In the genomic region with DNA sequence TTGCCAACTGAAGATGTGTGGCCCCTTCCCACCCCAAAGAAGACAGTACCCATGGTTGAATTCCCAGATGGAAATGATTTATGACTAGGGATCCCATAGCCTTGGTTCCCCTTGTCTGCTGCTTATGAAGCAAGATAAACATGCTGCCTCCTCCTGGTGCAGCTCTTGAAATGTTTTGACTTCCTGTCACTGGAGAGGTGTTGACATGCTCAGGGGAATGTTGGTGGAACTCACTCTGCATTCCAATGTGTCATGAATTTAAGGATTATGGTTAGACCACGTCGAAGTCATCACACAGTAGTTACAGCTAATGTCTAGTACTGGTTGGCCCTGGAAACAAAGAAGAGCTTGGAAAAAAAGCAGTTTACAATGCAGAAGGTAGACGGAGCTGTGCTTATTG, we compare ENCODE assay signal across 2 cellular contexts.
TF ChIP-seq lines count a peak whose summit lies in the region.

No MANE protein-coding gene starts in this region.

TF ChIP-seq in H1, 55 proteins besides CTCF, POLR2A, EP300 and RAD21:
- TF ChIP-seq CREB1 (IDR thresholded peaks at IDR 0.05) (no peak), TAF1 (IDR thresholded peaks at IDR 0.05; ENCODE audit: low read depth, low read length) (no peak), RFX5 (IDR thresholded peaks at IDR 0.05; ENCODE audit: borderline replicate concordance, low read depth, low read length) (no peak), SAP30 (IDR thresholded peaks at IDR 0.05; ENCODE audit: insufficient read depth, insufficient replicate concordance, low read length) (no peak), HDAC2 (IDR thresholded peaks at IDR 0.05; ENCODE audit: borderline replicate concordance in 1 of 2, low read depth in 2 of 2, low read length in 2 of 2) (no peak), SP2 (IDR thresholded peaks at IDR 0.05; ENCODE audit: low read length) (no peak), JUND (IDR thresholded peaks at IDR 0.05; ENCODE audit: low read length) (no peak), POLR2AphosphoS5 (IDR thresholded peaks at IDR 0.05; ENCODE audit: low read depth, low read length) (no peak), JUN (IDR thresholded peaks at IDR 0.05; ENCODE audit: low read depth, low read length) (no peak), SUZ12 (IDR thresholded peaks at IDR 0.05; ENCODE audit: low read length) (no peak), KDM1A (IDR thresholded peaks at IDR 0.05; ENCODE audit: borderline replicate concordance, low read length) (no peak), EZH2 (IDR thresholded peaks at IDR 0.05; ENCODE audit: low read depth, low read length, severe bottlenecking) (no peak), RNF2 (IDR thresholded peaks at IDR 0.05; ENCODE audit: borderline replicate concordance, low read depth, low read length, missing control alignments, poor library complexity, severe bottlenecking) (no peak), SIN3A (conservative IDR thresholded peaks at IDR 0.05 in 1 of 2, IDR thresholded peaks at IDR 0.05 in 1 of 2; ENCODE audit: low read depth in 1 of 2, low read length in 2 of 2) (peak in 1 of 2 experiments; percentile 41; a peak in 1 of 4 replicates), PHF8 (conservative IDR thresholded peaks at IDR 0.05; ENCODE audit: low read depth, low read length) (no peak), CBX8 (IDR thresholded peaks at IDR 0.05; ENCODE audit: borderline replicate concordance, low read depth, low read length) (no peak), FOSL1 (IDR thresholded peaks at IDR 0.05; ENCODE audit: insufficient read depth, low read depth, low read length) (no peak), TAF7 (optimal IDR thresholded peaks at IDR 0.05; ENCODE audit: borderline replicate concordance, low read depth, low read length) (no peak), TEAD4 (IDR thresholded peaks at IDR 0.05; ENCODE audit: low read depth, low read length) (peak; percentile 91)
- TF ChIP-seq, protein P1, sequence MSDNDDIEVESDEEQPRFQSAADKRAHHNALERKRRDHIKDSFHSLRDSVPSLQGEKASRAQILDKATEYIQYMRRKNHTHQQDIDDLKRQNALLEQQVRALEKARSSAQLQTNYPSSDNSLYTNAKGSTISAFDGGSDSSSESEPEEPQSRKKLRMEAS (IDR thresholded peaks at IDR 0.05) = 0 out of 2 replicates have a peak, but pooled peaks have one; percentile 15
- TF ChIP-seq, protein P2, sequence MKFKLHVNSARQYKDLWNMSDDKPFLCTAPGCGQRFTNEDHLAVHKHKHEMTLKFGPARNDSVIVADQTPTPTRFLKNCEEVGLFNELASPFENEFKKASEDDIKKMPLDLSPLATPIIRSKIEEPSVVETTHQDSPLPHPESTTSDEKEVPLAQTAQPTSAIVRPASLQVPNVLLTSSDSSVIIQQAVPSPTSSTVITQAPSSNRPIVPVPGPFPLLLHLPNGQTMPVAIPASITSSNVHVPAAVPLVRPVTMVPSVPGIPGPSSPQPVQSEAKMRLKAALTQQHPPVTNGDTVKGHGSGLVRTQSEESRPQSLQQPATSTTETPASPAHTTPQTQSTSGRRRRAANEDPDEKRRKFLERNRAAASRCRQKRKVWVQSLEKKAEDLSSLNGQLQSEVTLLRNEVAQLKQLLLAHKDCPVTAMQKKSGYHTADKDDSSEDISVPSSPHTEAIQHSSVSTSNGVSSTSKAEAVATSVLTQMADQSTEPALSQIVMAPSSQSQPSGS (IDR thresholded peaks at IDR 0.05; ENCODE audit: low read length) = no peak
- TF ChIP-seq, protein P3, sequence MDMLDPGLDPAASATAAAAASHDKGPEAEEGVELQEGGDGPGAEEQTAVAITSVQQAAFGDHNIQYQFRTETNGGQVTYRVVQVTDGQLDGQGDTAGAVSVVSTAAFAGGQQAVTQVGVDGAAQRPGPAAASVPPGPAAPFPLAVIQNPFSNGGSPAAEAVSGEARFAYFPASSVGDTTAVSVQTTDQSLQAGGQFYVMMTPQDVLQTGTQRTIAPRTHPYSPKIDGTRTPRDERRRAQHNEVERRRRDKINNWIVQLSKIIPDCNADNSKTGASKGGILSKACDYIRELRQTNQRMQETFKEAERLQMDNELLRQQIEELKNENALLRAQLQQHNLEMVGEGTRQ (IDR thresholded peaks at IDR 0.05; ENCODE audit: low read length) = no peak

TF ChIP-seq in HepG2, 621 proteins besides CTCF, POLR2A, EP300 and RAD21:
- TF ChIP-seq FOXA1 (IDR thresholded peaks at IDR 0.05) (no peak), FOXA1 (CRISPR knock-in tag; IDR thresholded peaks at IDR 0.05) (0 out of 2 replicates have a peak, but pooled peaks have one; percentile 10), TEAD3 (CRISPR knock-in tag; optimal IDR thresholded peaks at IDR 0.05; ENCODE audit: borderline replicate concordance) (peak; percentile 54), THAP11 (CRISPR knock-in tag; IDR thresholded peaks at IDR 0.05) (no peak)
